Comparison of ENCODE assay signal across 20 cellular contexts in the genomic region with DNA sequence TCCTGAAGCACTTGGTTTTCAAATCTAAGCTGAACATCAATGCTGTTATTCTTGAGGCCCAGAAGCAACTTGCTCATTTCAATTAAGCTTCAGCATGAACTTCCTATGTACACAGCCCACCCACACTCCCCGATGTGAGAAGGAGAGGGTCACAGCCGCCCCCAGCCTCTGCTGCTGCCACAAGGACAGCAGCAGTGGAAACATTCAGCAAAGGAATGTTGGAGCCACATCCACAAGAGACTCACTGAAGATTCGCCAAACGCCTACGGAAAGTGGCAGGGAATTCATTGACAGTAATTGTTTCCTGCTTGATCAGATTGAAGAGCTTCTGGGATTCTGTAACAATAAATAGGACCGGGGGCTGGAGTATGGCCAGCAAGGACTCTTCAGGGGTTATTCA. TPM values are rescaled to one million over a fixed set of nuclear protein-coding genes. Genes with fewer than 3 reads are reported as not detected.
DNase-seq lines count a peak whose midpoint lies in the region; ATAC-seq and TF ChIP-seq lines count a peak whose summit lies in the region.
"Had no signal": no experiment of that assay in that cellular context is flagged by ENCODE, and none has a peak within 500 bp of the region (broad histone marks: within the 10 kb centered on the region; RNA-seq: fewer than 3 reads in every experiment).

No MANE protein-coding gene starts in this region.

- no peak overlapping the region for H2AFZ ChIP-seq in osteoblast (ENCODE audit: low read length)

- no peak overlapping the region for H3K9ac ChIP-seq in endodermal cell (ENCODE audit: extremely low read depth, low read length, poor library complexity, severe bottlenecking)
- H3K9ac ChIP-seq: BLaER1 had no signal

- H3K27me3 Mint-ChIP-seq in CD14-positive monocyte (ENCODE audit: low read depth in 3 of 3) (peaks cover 5 to 13% (median 10%) of the 10 kb centered on the region in 3 donors), endodermal cell (ENCODE audit: insufficient read depth) (peaks cover 57% of the 10 kb centered on the region)

- H3K4me1 ChIP-seq in endodermal cell (ENCODE audit: control insufficient read depth, insufficient read depth, low read length) (no peaks in the 10 kb centered on the region), osteoblast (ENCODE audit: insufficient read depth, low read length) (peaks cover 69% of the 10 kb centered on the region)

- H3K27ac Mint-ChIP-seq in CD14-positive monocyte (peak overlapping the region in 6 of 7 donors; percentile 19 to 78 (median 53)), endodermal cell (no peak overlapping the region)
- H3K27ac Mint-ChIP-seq: activated T-cell treated with anti-CD3 and anti-CD28 coated beads, Interleukin-2, amount 50 U/mL, for 24 hours; stimulated activated naive B cell treated with anti-CD40 and anti-IgM and Interleukin-4, amounts not matched to agents 10 μg/mL and 1 μg/mL and 100 μg/mL, for 72 hours had no signal

- intact Hi-C loops in CD14-positive monocyte (cut with micrococcal nuclease) = loop anchor here in 1 of 2 donors (5.0 kb wide), 2 partner anchors 34 to 54 kb away; no protein-coding TSS in a partner anchor

- peaks cover 22% of the 10 kb centered on the region for H4K20me1 ChIP-seq in osteoblast (ENCODE audit: insufficient read depth, low read length)
- H4K20me1 ChIP-seq: BLaER1 had no signal

- H3K36me3 ChIP-seq in MG63 (peaks cover 79% of the 10 kb centered on the region), endodermal cell (ENCODE audit: control insufficient read depth, insufficient read depth, low read length) (no peaks in the 10 kb centered on the region), osteoblast (ENCODE audit: insufficient read depth, low read length) (peaks cover 48% of the 10 kb centered on the region)
- H3K36me3 ChIP-seq: BLaER1 had no signal

- TF ChIP-seq CTCF in CD14-positive monocyte (IDR thresholded peaks at IDR 0.05) (no peak), endodermal cell (conservative IDR thresholded peaks at IDR 0.05) (no peak), osteoblast (IDR thresholded peaks at IDR 0.05; ENCODE audit: extremely low read depth, low read depth, low read length) (no peak)

- H3K4me1 Mint-ChIP-seq in CD14-positive monocyte (peaks cover 85% of the 10 kb centered on the region), endodermal cell (peaks cover 9% of the 10 kb centered on the region)

- peak overlapping the region; percentile 94 for H3K4me2 ChIP-seq in osteoblast (ENCODE audit: insufficient read depth, low read length)

- H3K4me3 ChIP-seq in MG63 (peak overlapping the region; percentile 69), endodermal cell (ENCODE audit: low read length) (no peak overlapping the region), osteoblast (ENCODE audit: insufficient read depth, low read length) (peak overlapping the region; percentile 80)
- H3K4me3 ChIP-seq: BLaER1, lung had no signal

- H3K4me3 Mint-ChIP-seq in CD14-positive monocyte (peak overlapping the region; percentile 90 to 97), endodermal cell (no peak overlapping the region)
- H3K4me3 Mint-ChIP-seq: activated T-cell treated with anti-CD3 and anti-CD28 coated beads, Interleukin-2, amount 50 U/mL, for 24 hours; stimulated activated naive B cell treated with anti-CD40 and anti-IgM and Interleukin-4, amounts not matched to agents 10 μg/mL and 1 μg/mL and 100 μg/mL, for 72 hours had no signal

- H3K9me3 Mint-ChIP-seq in CD14-positive monocyte = peaks cover 0 to 3% (median 0%) of the 10 kb centered on the region in 7 donors
- H3K9me3 Mint-ChIP-seq in endodermal cell = no peaks in the 10 kb centered on the region
- H3K9me3 Mint-ChIP-seq: activated T-cell treated with anti-CD3 and anti-CD28 coated beads, Interleukin-2, amount 50 U/mL, for 24 hours; stimulated activated naive B cell treated with anti-CD40 and anti-IgM and Interleukin-4, amounts not matched to agents 10 μg/mL and 1 μg/mL and 100 μg/mL, for 72 hours had no signal

- no peak for ATAC-seq in HG03460 (IDR thresholded peaks at IDR 0.05; ENCODE audit: unreplicated experiment)
- ATAC-seq: stimulated activated naive B cell treated with anti-CD40 and anti-IgM and Interleukin-4, amounts not matched to agents 10 μg/mL and 1 μg/mL and 100 μg/mL, for 72 hours had no signal

- peaks cover 56% of the 10 kb centered on the region for H3K79me2 ChIP-seq in osteoblast (ENCODE audit: insufficient read depth, low read length)

- H3K36me3 Mint-ChIP-seq in CD14-positive monocyte = peaks cover 66 to 69% of the 10 kb centered on the region in 2 donors
- H3K36me3 Mint-ChIP-seq in endodermal cell (ENCODE audit: low read depth) = no peaks in the 10 kb centered on the region
- H3K36me3 Mint-ChIP-seq: stimulated activated naive B cell treated with anti-CD40 and anti-IgM and Interleukin-4, amounts not matched to agents 10 μg/mL and 1 μg/mL and 100 μg/mL, for 72 hours had no signal

- no peaks in the 10 kb centered on the region for H3K9me3 ChIP-seq in MG63
- H3K9me3 ChIP-seq in endodermal cell (ENCODE audit: control insufficient read depth, low read length) = no peaks in the 10 kb centered on the region
- no peaks in the 10 kb centered on the region for H3K9me3 ChIP-seq in osteoblast (ENCODE audit: low read depth, low read length)

- WGBS in endodermal cell (ENCODE audit: insufficient coverage in 1 of 2, insufficient read length in 1 of 2), 2 experiments = 78 to 86% methylated on average over 4 to 6 of the region's 6 CpGs

- no peak overlapping the region for H3K27ac ChIP-seq in endodermal cell (ENCODE audit: low read depth, low read length)
- peak overlapping the region; percentile 95 for H3K27ac ChIP-seq in osteoblast (ENCODE audit: low read depth, low read length)
- H3K27ac ChIP-seq: BLaER1 had no signal

- H3K27me3 ChIP-seq in MG63 (no peaks in the 10 kb centered on the region), endodermal cell (ENCODE audit: control insufficient read depth, insufficient read depth, low read length, poor library complexity, severe bottlenecking) (peaks cover 46% of the 10 kb centered on the region), osteoblast (ENCODE audit: insufficient read depth, low read length) (no peaks in the 10 kb centered on the region)

- no peak for DNase-seq in CD14-positive monocyte (ENCODE audit: low spot score)
- DNase-seq in MG63 = peak; percentile 74
- DNase-seq in endodermal cell = peak; percentile 23
- no peak for DNase-seq in osteoblast (ENCODE audit: insufficient read length, low spot score, missing footprints)
- no peak for DNase-seq in NCI-H345 (lab: John Stamatoyannopoulos, UW)
- no peak for DNase-seq in DMS 273 treated with DMSO at 0.1 percent for 48 hours (lab: John Stamatoyannopoulos, UW)
- no peak for DNase-seq in DMS53 treated with DMSO at 0.1 percent for 48 hours (lab: John Stamatoyannopoulos, UW; ENCODE audit: unreplicated experiment)
- DNase-seq: activated CD4-positive, alpha-beta T cell treated with anti-CD3 and anti-CD28 coated beads for 1 hour; activated T-cell treated with anti-CD3 and anti-CD28 coated beads, Interleukin-2, amount 50 U/mL, for 24 hours; effector memory CD4-positive, alpha-beta T cell; GDM1; NCI-H2081; NCI-H82; posterior cingulate gyrus; stimulated activated CD4-positive, alpha-beta T cell treated with anti-CD3 and anti-CD28 coated beads, Interleukin-4, amount 100 ng/mL, for 1 hour; stimulated activated naive B cell treated with anti-CD40 and anti-IgM and Interleukin-4, amounts not matched to agents 10 μg/mL and 1 μg/mL and 100 μg/mL, for 72 hours; SW 1271 had no signal

RNA-seq across cellular contexts. Expression of a gene that starts 2.9 kb away (rescaled TPM):
- 100 to 1,000 TPM; 480 to 653 TPM for polyA plus RNA-seq in CD14-positive monocyte
- total RNA-seq in MG63 (2014; rRNA removed; shearing (Covaris generic); ENCODE audit: low replicate concordance) = 2,057 and 2,194 TPM in 2 replicates
- total RNA-seq in endodermal cell = 1 to 10 TPM; 2.8 to 4.9 TPM
- 40.8 TPM for polyA plus RNA-seq in endodermal cell (2013, experiment 1 of 2)
- 59.6 TPM for polyA plus RNA-seq in endodermal cell (2013, experiment 2 of 2)
- total RNA-seq in osteoblast = 1,700 and 2,120 TPM in 2 replicates

Comparison
In these comparisons a context has a peak if more than half of its experiments do, and no peak if none do; other contexts are left out.
1. DNase-seq: peak in MG63 (single experiment) and endodermal cell (single experiment); none in CD14-positive monocyte (single experiment), osteoblast (single experiment), NCI-H345 (single experiment), DMS 273 treated with DMSO at 0.1 percent for 48 hours (single experiment) and DMS53 treated with DMSO at 0.1 percent for 48 hours (single experiment).
2. RNA of a gene that starts 2.9 kb away (total RNA-seq): 2,057 to 2,194 TPM in MG63 and 1,700 to 2,120 TPM in osteoblast; 2.8 to 4.9 TPM in endodermal cell; every median in the first group is over 100 times any median in the second.